In the genomic region with DNA sequence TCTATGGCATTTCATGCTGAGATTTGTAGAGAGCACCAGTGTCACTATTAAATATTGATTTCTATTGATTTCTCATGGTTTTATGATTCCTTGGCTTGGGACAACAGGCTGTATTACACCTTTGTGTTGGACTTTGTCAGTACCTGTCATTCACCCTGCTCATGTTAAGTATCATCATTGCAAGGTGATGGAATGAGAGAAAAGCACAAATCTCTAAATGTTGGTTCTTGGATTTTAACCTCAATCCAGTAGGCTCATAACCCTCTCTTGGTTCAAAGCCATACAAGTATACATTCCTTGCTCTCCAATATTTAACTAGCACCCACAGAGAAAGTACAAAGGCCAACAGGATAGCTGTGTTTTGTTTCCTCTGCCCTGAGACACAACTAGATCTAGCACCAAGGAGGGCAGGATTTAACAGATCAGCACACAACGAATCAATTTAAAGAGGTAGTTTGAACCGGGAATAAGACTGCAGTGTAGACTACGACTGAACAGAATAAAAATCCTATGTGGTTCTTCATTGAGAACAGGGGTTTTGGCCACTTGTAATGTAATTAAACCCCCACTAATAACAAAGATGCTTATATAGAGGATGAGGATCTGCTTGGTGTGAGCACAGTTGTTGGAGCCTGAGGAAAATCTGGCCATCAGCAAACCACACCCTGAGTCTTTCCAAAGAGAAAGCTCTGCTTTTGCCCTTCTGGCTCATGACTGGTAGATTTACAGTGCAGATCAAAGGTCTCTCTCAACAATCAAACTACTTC, we compare ENCODE assay signal across 16 cellular contexts.
"Had no signal": no experiment of that assay in that cellular context is flagged by ENCODE, and none has a peak within 500 bp of the region (broad histone marks: within the 10 kb centered on the region; RNA-seq: fewer than 3 reads in every experiment).

No MANE protein-coding gene starts in this region.

- H3K9ac ChIP-seq: neural progenitor cell had no signal

- H3K4me3 ChIP-seq: neural progenitor cell, SJSA1, stomach, thoracic aorta had no signal

- H3K36me3 ChIP-seq: neural progenitor cell, SJSA1, stomach, thoracic aorta, WERI-Rb-1 had no signal

- H3K4me1 ChIP-seq: neural progenitor cell had no signal

- ATAC-seq: activated CD8-positive, alpha-beta T cell treated with anti-CD3 and anti-CD28 coated beads for 36 hours; activated T-cell treated with anti-CD3 and anti-CD28 coated beads, Interleukin-2, amount 50 U/mL, for 72 hours; right cardiac atrium; T-cell had no signal

- H3K9me3 ChIP-seq: SJSA1, stomach, thoracic aorta had no signal

- H3K4me2 ChIP-seq: neural progenitor cell had no signal

- DNase-seq: activated CD4-positive, alpha-beta T cell treated with anti-CD3 and anti-CD28 coated beads for 4 hours; activated CD8-positive, alpha-beta memory T cell treated with anti-CD3 and anti-CD28 coated beads, Interleukin-2, amount 50 U/mL, for 4 hours; activated CD8-positive, alpha-beta T cell treated with anti-CD3 and anti-CD28 coated beads for 36 hours; activated naive CD8-positive, alpha-beta T cell treated with anti-CD3 and anti-CD28 coated beads, Interleukin-2, amount 10 ng/mL, durations not matched to agents 7 days and 5 days; activated T-cell treated with anti-CD3 and anti-CD28 coated beads, Interleukin-2, amount 50 U/mL, for 72 hours; aorta; posterior cingulate gyrus; right cardiac atrium; stimulated activated CD4-positive, alpha-beta T cell treated with anti-CD3 and anti-CD28 coated beads, Interleukin-4, amount 100 ng/mL, for 4 hours; stomach; T-cell; T1000; WERI-Rb-1 had no signal

- H3K27ac ChIP-seq: neural progenitor cell, SJSA1, thoracic aorta, WERI-Rb-1 had no signal

- H3K27me3 ChIP-seq: neural progenitor cell, SJSA1, stomach had no signal
